In genomic region chr15:66631616-66632263, GRCh38 we compare ENCODE assay signal across 1 cellular context.
TF ChIP-seq lines count a peak whose summit lies in the region.

No MANE protein-coding gene starts in this region.

TF ChIP-seq in IMR-90, 13 proteins besides CTCF, POLR2A, EP300 and RAD21:
- TF ChIP-seq BHLHE40 (IDR thresholded peaks at IDR 0.05; ENCODE audit: low read depth, low read length) = no peak
- TF ChIP-seq MXI1 (IDR thresholded peaks at IDR 0.05; ENCODE audit: borderline replicate concordance, low read depth, low read length) = no peak
- TF ChIP-seq ELK1 (IDR thresholded peaks at IDR 0.05; ENCODE audit: borderline replicate concordance, low read depth, low read length) = no peak
- no peak for TF ChIP-seq MAFK (IDR thresholded peaks at IDR 0.05; ENCODE audit: low read depth, low read length)
- no peak for TF ChIP-seq SMC3 (IDR thresholded peaks at IDR 0.05; ENCODE audit: low read depth, low read length)
- no peak for TF ChIP-seq FOS (IDR thresholded peaks at IDR 0.05; ENCODE audit: low read depth, low read length)
